In genomic region chr4:2364654-2365053, GRCh38 we compare ENCODE assay signal across 8 cellular contexts. TPM values are rescaled to one million over a fixed set of nuclear protein-coding genes. Genes with fewer than 3 reads are reported as not detected.
DNase-seq lines count a peak whose midpoint lies in the region; ATAC-seq and TF ChIP-seq lines count a peak whose summit lies in the region.

No MANE protein-coding gene starts in this region.

- ATAC-seq in GM19397 (IDR thresholded peaks at IDR 0.05; ENCODE audit: unreplicated experiment) (no peak), GM19455 (IDR thresholded peaks at IDR 0.05; ENCODE audit: unreplicated experiment) (no peak), HG03025 (IDR thresholded peaks at IDR 0.05; ENCODE audit: low FRiP score, unreplicated experiment) (no peak)

- H3K4me3 ChIP-seq in GM12875 (ENCODE audit: low read depth, low read length): peak overlapping the region; percentile 31
- peak overlapping the region; percentile 39 for H3K4me3 ChIP-seq in skeletal muscle cell (ENCODE audit: low read depth, low read length)

- no peak for TF ChIP-seq CTCF in GM12875 (IDR thresholded peaks at IDR 0.05; ENCODE audit: borderline replicate concordance, insufficient read depth, low read depth, low read length)

- DNase-seq in activated T-cell treated with anti-CD3 and anti-CD28 coated beads for 1 hour (ENCODE audit: low read depth) (peak; percentile 35), fibroblast of gingiva (ENCODE audit: low read depth) (peak; percentile 62), skeletal muscle cell (ENCODE audit: low read depth) (no peak), A172 (ENCODE audit: low spot score) (no peak)

RNA-seq across cellular contexts. Expression of gene ZFYVE28, which starts 53.8 kb away (rescaled TPM):
- total RNA-seq in A172 (2014; rRNA removed; shearing (Covaris generic)): 0.89 and 3.4 TPM in 2 replicates

RNA-seq across cellular contexts. Expression of gene CFAP99, which starts 54.1 kb away (rescaled TPM):
- total RNA-seq in A172 (2014; rRNA removed; shearing (Covaris generic)): not detected in 2 replicates

Comparison
In these comparisons a context has a peak if more than half of its experiments do, and no peak if none do; other contexts are left out.
1. DNase-seq: peak in activated T-cell treated with anti-CD3 and anti-CD28 coated beads for 1 hour (single experiment) and fibroblast of gingiva (single experiment); none in skeletal muscle cell (single experiment) and A172 (single experiment).